Comparison of ENCODE assay signal across 27 cellular contexts in the genomic region with DNA sequence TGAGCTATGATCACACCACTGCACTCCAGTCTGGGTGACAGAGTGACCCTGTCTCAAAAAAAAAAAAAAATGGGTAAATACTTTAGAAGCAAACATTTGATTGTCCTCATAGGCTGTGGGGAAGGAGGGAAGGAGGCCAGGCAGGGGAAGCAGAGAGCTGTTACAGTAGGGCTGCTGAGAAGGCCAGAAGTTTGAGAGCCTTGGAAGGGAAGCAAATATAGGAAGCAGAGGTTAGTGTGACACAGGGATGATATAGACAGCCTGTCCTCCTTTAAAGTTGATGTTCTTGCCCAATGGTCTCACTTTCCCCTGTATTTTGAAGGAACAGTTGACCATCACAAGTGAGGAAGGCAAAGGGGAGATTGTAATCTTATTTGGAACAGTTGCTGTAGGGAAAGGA.
"Had no signal": no experiment of that assay in that cellular context is flagged by ENCODE, and none has a peak within 500 bp of the region (broad histone marks: within the 10 kb centered on the region; RNA-seq: fewer than 3 reads in every experiment).

No MANE protein-coding gene starts in this region.

- H3K4me3 ChIP-seq: adrenal gland, breast epithelium, Peyer's patch, SJSA1 had no signal

- H3K4me3 Mint-ChIP-seq: activated B cell treated with CpG ODN at 0.5 μM for 24 hours; activated CD4-positive, alpha-beta T cell treated with anti-CD3 and anti-CD28 coated beads, Interleukin-2, amount 10 ng/mL, durations not matched to agents 24 days and 14 days; activated naive CD8-positive, alpha-beta T cell treated with anti-CD3 and anti-CD28 coated beads, Interleukin-2, amount 10 ng/mL, durations not matched to agents 7 days and 5 days; T-helper 1 cell treated with Interleukin-12 subunit alpha and Interleukin-12 subunit beta and Interleukin-4 antibody, amounts not matched to agents 30 μg/mL and 1 μg/mL, for 36 hours had no signal

- H3K27ac ChIP-seq: adrenal gland, breast epithelium, Peyer's patch, SJSA1 had no signal

- H3K27me3 ChIP-seq: adrenal gland, breast epithelium, Peyer's patch, SJSA1 had no signal

- DNase-seq: activated B cell treated with CpG ODN at 0.5 μM for 24 hours; activated CD4-positive, alpha-beta T cell treated with anti-CD3 and anti-CD28 coated beads for 1 hour; activated CD4-positive, alpha-beta T cell treated with anti-CD3 and anti-CD28 coated beads, Interleukin-2, amount 10 ng/mL, durations not matched to agents 24 days and 14 days; activated CD4-positive, alpha-beta T cell treated with anti-CD3 and anti-CD28 coated beads, Interleukin-2, amount 50 U/mL, for 48 hours; activated naive CD4-positive, alpha-beta T cell treated with anti-CD3 and anti-CD28 coated beads, Interleukin-2, amount 50 U/mL, for 16 hours; activated naive CD8-positive, alpha-beta T cell treated with anti-CD3 and anti-CD28 coated beads, Interleukin-2, amount 10 ng/mL, durations not matched to agents 7 days and 5 days; activated T-cell treated with anti-CD3 and anti-CD28 coated beads, Interleukin-2, amount 50 U/mL, for 1 hour; aorta; caudate nucleus; Karpas-422; NCI-H1092; NCI-H1417; NCI-H1930; NCI-H2171 treated with DMSO at 0.1 percent for 48 hours; NCI-H226; NCI-H510A; NCI-H69; Peyer's patch; SHP77; SW 1271; T-helper 9 cell had no signal

- ATAC-seq: SK-N-SH treated with all-trans-retinoic acid at 6 μM for 48 hours had no signal

- H3K27ac Mint-ChIP-seq: activated B cell treated with CpG ODN at 0.5 μM for 24 hours; activated CD4-positive, alpha-beta T cell treated with anti-CD3 and anti-CD28 coated beads, Interleukin-2, amount 10 ng/mL, durations not matched to agents 24 days and 14 days; activated naive CD8-positive, alpha-beta T cell treated with anti-CD3 and anti-CD28 coated beads, Interleukin-2, amount 10 ng/mL, durations not matched to agents 7 days and 5 days; T-helper 1 cell treated with Interleukin-12 subunit alpha and Interleukin-12 subunit beta and Interleukin-4 antibody, amounts not matched to agents 30 μg/mL and 1 μg/mL, for 36 hours had no signal

- H3K4me1 ChIP-seq: breast epithelium, SJSA1 had no signal

- FAIRE-seq: TTC549 had no signal

- H3K9me3 ChIP-seq: adrenal gland, breast epithelium, Peyer's patch, SJSA1 had no signal

- H3K9me3 Mint-ChIP-seq: activated B cell treated with CpG ODN at 0.5 μM for 24 hours; activated CD4-positive, alpha-beta T cell treated with anti-CD3 and anti-CD28 coated beads, Interleukin-2, amount 10 ng/mL, durations not matched to agents 24 days and 14 days; activated naive CD8-positive, alpha-beta T cell treated with anti-CD3 and anti-CD28 coated beads, Interleukin-2, amount 10 ng/mL, durations not matched to agents 7 days and 5 days; T-helper 1 cell treated with Interleukin-12 subunit alpha and Interleukin-12 subunit beta and Interleukin-4 antibody, amounts not matched to agents 30 μg/mL and 1 μg/mL, for 36 hours had no signal

- H3K36me3 ChIP-seq: adrenal gland, breast epithelium, Peyer's patch, SJSA1 had no signal

- H3K4me1 Mint-ChIP-seq: activated CD4-positive, alpha-beta T cell treated with anti-CD3 and anti-CD28 coated beads, Interleukin-2, amount 10 ng/mL, durations not matched to agents 24 days and 14 days; activated naive CD8-positive, alpha-beta T cell treated with anti-CD3 and anti-CD28 coated beads, Interleukin-2, amount 10 ng/mL, durations not matched to agents 7 days and 5 days had no signal
